12 cellular contexts compared by ENCODE assay signal in the genomic region with DNA sequence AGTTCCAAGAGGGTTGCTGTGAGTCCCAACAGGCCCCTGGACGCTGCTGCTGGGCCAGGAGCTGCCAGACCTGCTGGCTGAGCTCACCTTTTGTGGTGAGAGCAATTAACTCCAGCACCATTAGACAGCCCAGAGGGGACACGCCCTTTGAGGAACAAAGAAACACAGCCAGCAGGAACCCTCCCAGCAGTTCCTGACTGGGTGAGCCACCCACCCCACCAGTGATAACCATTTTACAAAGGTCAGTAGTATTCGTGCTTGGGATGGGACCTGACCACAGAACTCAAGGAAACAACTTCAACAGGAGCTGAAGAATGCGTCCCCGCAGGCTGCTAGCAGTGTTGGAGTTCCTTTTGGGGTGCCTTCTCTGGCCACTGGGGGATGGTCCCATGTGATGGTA. TPM values are rescaled to one million over a fixed set of nuclear protein-coding genes. Genes with fewer than 3 reads are reported as not detected.
DNase-seq lines count a peak whose midpoint lies in the region; ATAC-seq, FAIRE-seq and TF ChIP-seq lines count a peak whose summit lies in the region.
"Had no signal": no experiment of that assay in that cellular context is flagged by ENCODE, and none has a peak within 500 bp of the region (broad histone marks: within the 10 kb centered on the region; RNA-seq: fewer than 3 reads in every experiment).

No MANE protein-coding gene starts in this region.

- no peak for TF ChIP-seq RAD21 in H1 (IDR thresholded peaks at IDR 0.05 in 1 of 2, conservative IDR thresholded peaks at IDR 0.05 in 1 of 2; ENCODE audit: low read depth in 2 of 2, low read length in 2 of 2)

- no TSS peak for BruUV-seq in OCI-LY7 (replicated peaks; lab: Mats Ljungman, UMichigan)

- 83% methylated on average over 5 of the region's 5 CpGs; no CpG with 5 or more reads in 1 of the 2 experiments for WGBS in H1 (ENCODE audit: extremely low coverage in 1 of 2, insufficient coverage in 1 of 2, insufficient read length in 1 of 2, insufficient replicate concordance in 2 of 2, low coverage in 1 of 2, low lambda C conversion rate in 2 of 2, missing lambda C conversion rate in 1 of 2), 2 experiments
- no CpG with 5 or more reads among the region's 5 CpGs for WGBS in neuronal stem cell (ENCODE audit: extremely low coverage in 2 of 2, insufficient read length in 2 of 2, insufficient replicate concordance in 1 of 2), 2 donors

- no peak for FAIRE-seq in H1 (lab: Jason Lieb, UNC)

- H3K4me3 ChIP-seq in H1 (ENCODE audit: extremely low read depth in 1 of 4, insufficient read depth in 2 of 4, low read depth in 3 of 4, low read length in 4 of 4) (no peak overlapping the region), neuronal stem cell (ENCODE audit: low read length in 2 of 2) (no peak overlapping the region), OCI-LY7 (ENCODE audit: low read depth, low read length, poor library complexity, severe bottlenecking) (no peak overlapping the region)
- H3K4me3 ChIP-seq: SK-N-MC had no signal

- TF ChIP-seq EP300 in H1 (IDR thresholded peaks at IDR 0.05; ENCODE audit: borderline replicate concordance in 1 of 2, low read depth in 2 of 2, low read length in 2 of 2), result no peak

- H3K4me2 ChIP-seq in H1 (ENCODE audit: insufficient read depth in 1 of 2, low read depth in 2 of 2, low read length in 2 of 2), result no peak overlapping the region
- no peak overlapping the region for H3K4me2 ChIP-seq in neuronal stem cell (ENCODE audit: insufficient read depth, low read length, poor library complexity, severe bottlenecking)
- H3K4me2 ChIP-seq in OCI-LY7 (ENCODE audit: low read length), result no peak overlapping the region

- H3K18ac ChIP-seq in H1 (ENCODE audit: extremely low read depth, low read length) (peak overlapping the region; percentile 91), neuronal stem cell (ENCODE audit: low read length) (no peak overlapping the region)

- CTCF ChIA-PET in H1 (lab: Charles Lee; ENCODE audit: partially characterized antibody) (interaction anchor here (0.6 to 3.3 kb wide), 19 partner anchors 8 to 216 kb away, joined by 3 to 16 read pairs (median 4); no protein-coding TSS in a partner anchor), OCI-LY7 (lab: Charles Lee; ENCODE audit: unreplicated experiment) (no interaction called here)

- no peak overlapping the region for H4K8ac ChIP-seq in H1 (ENCODE audit: extremely low read depth, insufficient read depth, low read length)
- H4K8ac ChIP-seq in neuronal stem cell (ENCODE audit: low read depth, low read length), result no peak overlapping the region

- no peaks in the 10 kb centered on the region for H3K36me3 ChIP-seq in H1 (ENCODE audit: control insufficient read depth in 2 of 4, insufficient read depth in 4 of 4, low read length in 3 of 4)
- H3K36me3 ChIP-seq in neuronal stem cell (replicated peaks in 1 of 2; ENCODE audit: control insufficient read depth in 2 of 2, insufficient read depth in 2 of 2, low read length in 2 of 2), result no peaks in the 10 kb centered on the region
- H3K36me3 ChIP-seq in OCI-LY7 (ENCODE audit: insufficient read depth, low read length), result no peaks in the 10 kb centered on the region

- no peak for TF ChIP-seq POLR2A in H1 (IDR thresholded peaks at IDR 0.05; ENCODE audit: control extremely low read depth in 1 of 2, low read depth in 2 of 2, low read length in 2 of 2)

- H2BK120ac ChIP-seq in H1 (replicated peaks; ENCODE audit: low read depth, low read length) (peak overlapping the region; percentile 52), neuronal stem cell (ENCODE audit: low read depth, low read length) (no peak overlapping the region)

- no peak overlapping the region for H3K56ac ChIP-seq in H1 (replicated peaks; ENCODE audit: insufficient read length, low read depth, low read length)

- H3K14ac ChIP-seq in H1 (ENCODE audit: insufficient read length), result no peak overlapping the region
- no peak overlapping the region for H3K14ac ChIP-seq in neuronal stem cell (ENCODE audit: low read length)

- H2AFZ ChIP-seq in H1 (ENCODE audit: low read length) (no peak overlapping the region), neuronal stem cell (ENCODE audit: low read length) (no peak overlapping the region), OCI-LY7 (ENCODE audit: low read length) (no peak overlapping the region)

- H2BK15ac ChIP-seq in H1 (ENCODE audit: low read length), result peak overlapping the region; percentile 66; the same call in 1 of the 2 replicates
- no peak overlapping the region for H2BK15ac ChIP-seq in neuronal stem cell (ENCODE audit: low read length)

- H4K91ac ChIP-seq in H1 (replicated peaks; ENCODE audit: insufficient read length, low read length) (peak overlapping the region; percentile 45), neuronal stem cell (ENCODE audit: low read depth, low read length, poor library complexity) (no peak overlapping the region)

- TF ChIP-seq CTCF in H1 (IDR thresholded peaks at IDR 0.05; ENCODE audit: control extremely low read depth in 1 of 3, insufficient read depth in 1 of 3, low read depth in 1 of 3, low read length in 3 of 3) (no peak), OCI-LY7 (conservative IDR thresholded peaks at IDR 0.05; ENCODE audit: low read length) (no peak)

- intact Hi-C loops in OCI-LY7 (cut with micrococcal nuclease; ENCODE audit: unreplicated experiment), result no loop called here

- DNase-seq in Daoy (ENCODE audit: low read depth) (peak; percentile 74), NCI-H2196 (lab: John Stamatoyannopoulos, UW; ENCODE audit: unreplicated experiment) (peak; percentile 81), H1 (ENCODE audit: low read depth in 1 of 2, low spot score in 2 of 2) (no peak), neuronal stem cell (ENCODE audit: low spot score) (no peak), OCI-LY7 (ENCODE audit: low spot score) (no peak), 8988T (no peak)
- DNase-seq in stimulated activated CD4-positive, alpha-beta T cell treated with anti-CD3 and anti-CD28 coated beads, Interleukin-1b, Interleukin-23, amount 100 ng/mL, for 48 hours, result no peak
- DNase-seq: activated CD8-positive, alpha-beta T cell treated with anti-CD3 and anti-CD28 coated beads, Interleukin-2, amount 10 ng/mL, durations not matched to agents 7 days and 5 days; effector memory CD8-positive, alpha-beta T cell; NCI-H1092 had no signal

- POLR2A ChIA-PET in H1 (lab: Charles Lee; ENCODE audit: partially characterized antibody), result interaction anchor here (0.6 to 1.7 kb wide), 4 partner anchors 21 to 176 kb away, joined by 3 to 4 read pairs (median 4); a partner anchor contains a TSS
- POLR2A ChIA-PET in OCI-LY7 (lab: Charles Lee), result no interaction called here

- H3K4me1 ChIP-seq in H1 (replicated peaks in 1 of 4; ENCODE audit: control insufficient read depth in 3 of 4, insufficient read depth in 4 of 4, low read length in 3 of 4), result peaks cover 3 to 18% (median 14%) of the 10 kb centered on the region in 4 experiments
- no peaks in the 10 kb centered on the region for H3K4me1 ChIP-seq in neuronal stem cell (ENCODE audit: control insufficient read depth in 2 of 2, insufficient read depth in 1 of 2, low read depth in 1 of 2, low read length in 2 of 2)
- H3K4me1 ChIP-seq in OCI-LY7 (ENCODE audit: insufficient read depth, low read length, poor library complexity, severe bottlenecking), result no peaks in the 10 kb centered on the region

- H3K4ac ChIP-seq in H1 (replicated peaks; ENCODE audit: insufficient read length, low read depth, low read length) (no peak overlapping the region), neuronal stem cell (ENCODE audit: low read length) (peak overlapping the region; percentile 4)

- H2BK12ac ChIP-seq in H1 (ENCODE audit: low read depth, low read length), result peak overlapping the region; percentile 99; the same call in 1 of the 2 replicates
- H2BK12ac ChIP-seq in neuronal stem cell (ENCODE audit: low read length), result no peak overlapping the region

- H4K20me1 ChIP-seq in H1 (replicated peaks in 1 of 2; ENCODE audit: control insufficient read depth in 1 of 2, insufficient read depth in 2 of 2, low read length in 2 of 2), result no peaks in the 10 kb centered on the region
- no peaks in the 10 kb centered on the region for H4K20me1 ChIP-seq in OCI-LY7 (ENCODE audit: insufficient read depth, low read length)

- no peaks in the 10 kb centered on the region for H3K9me2 ChIP-seq in OCI-LY7 (ENCODE audit: insufficient read depth, low read length)

- no peak overlapping the region for H4K5ac ChIP-seq in H1 (ENCODE audit: insufficient read length, low read depth, low read length)

- no peak overlapping the region for H3K23ac ChIP-seq in H1 (ENCODE audit: insufficient read length)
- no peak overlapping the region for H3K23ac ChIP-seq in neuronal stem cell (ENCODE audit: low read depth, low read length, poor library complexity)

- H3K9ac ChIP-seq in H1 (replicated peaks in 1 of 4; ENCODE audit: extremely low read depth in 1 of 4, low read depth in 3 of 4, low read length in 3 of 4) (no peak overlapping the region), neuronal stem cell (ENCODE audit: low read depth, low read length, poor library complexity) (no peak overlapping the region)

- peaks cover 12% of the 10 kb centered on the region for H3K23me2 ChIP-seq in H1 (ENCODE audit: low read depth, low read length)

- no peaks in the 10 kb centered on the region for H3K27me3 ChIP-seq in H1 (replicated peaks in 1 of 4; ENCODE audit: control insufficient read depth in 3 of 4, extremely low read depth in 1 of 4, insufficient read depth in 3 of 4, low read length in 3 of 4)
- H3K27me3 ChIP-seq in neuronal stem cell (ENCODE audit: control insufficient read depth in 3 of 3, insufficient read depth in 3 of 3, low read depth in 1 of 3, low read length in 3 of 3), result peaks cover 0 to 17% (median 2%) of the 10 kb centered on the region in 3 experiments

- no peaks in the 10 kb centered on the region for H3K79me2 ChIP-seq in H1 (ENCODE audit: control insufficient read depth in 1 of 2, insufficient read depth in 2 of 2, low read length in 2 of 2)
- H3K79me2 ChIP-seq in OCI-LY7 (ENCODE audit: insufficient read depth, low read depth, low read length), result no peaks in the 10 kb centered on the region

- H3K79me1 ChIP-seq in H1 (ENCODE audit: low read depth, low read length), result no peaks in the 10 kb centered on the region
- no peaks in the 10 kb centered on the region for H3K79me1 ChIP-seq in neuronal stem cell (ENCODE audit: low read depth, low read length)

- H2AK5ac ChIP-seq in H1 (ENCODE audit: low read depth, low read length) (no peak overlapping the region), neuronal stem cell (ENCODE audit: low read depth, low read length) (peak overlapping the region; percentile 49)

- peak overlapping the region; percentile 26; the same call in 1 of the 2 replicates for H3K27ac ChIP-seq in H1 (ENCODE audit: low read depth, low read length)
- no peak overlapping the region for H3K27ac ChIP-seq in neuronal stem cell (replicated peaks; ENCODE audit: low read length)
- no peak overlapping the region for H3K27ac ChIP-seq in OCI-LY7 (ENCODE audit: low read depth, low read length, poor library complexity, severe bottlenecking)
- H3K27ac ChIP-seq: SK-N-MC had no signal

- no peak for ATAC-seq in HG02973 (IDR thresholded peaks at IDR 0.05; ENCODE audit: unreplicated experiment)
- ATAC-seq: activated CD8-positive, alpha-beta T cell treated with anti-CD3 and anti-CD28 coated beads, Interleukin-2, amount 10 ng/mL, durations not matched to agents 7 days and 5 days; effector memory CD8-positive, alpha-beta T cell had no signal

- no peaks in the 10 kb centered on the region for H3K9me3 ChIP-seq in H1 (ENCODE audit: insufficient read depth in 2 of 2, low read depth in 1 of 2, low read length in 1 of 2)
- no peaks in the 10 kb centered on the region for H3K9me3 ChIP-seq in neuronal stem cell (replicated peaks in 1 of 2; ENCODE audit: control insufficient read depth in 2 of 2, insufficient read depth in 1 of 2, low read depth in 1 of 2, low read length in 2 of 2)
- no peaks in the 10 kb centered on the region for H3K9me3 ChIP-seq in OCI-LY7 (ENCODE audit: low read length)

- peak overlapping the region; percentile 95; the same call in 1 of the 2 replicates for H2BK20ac ChIP-seq in H1 (ENCODE audit: low read length)

- H2BK5ac ChIP-seq in H1 (ENCODE audit: low read depth, low read length) (peak overlapping the region; percentile 98; the same call in 1 of the 2 replicates), neuronal stem cell (ENCODE audit: low read length) (no peak overlapping the region)

RNA-seq across cellular contexts. Expression of a gene that starts 38.8 kb away (rescaled TPM):
- total RNA-seq in Daoy (2014; rRNA removed; shearing (Covaris generic)), result 34.4 and 42.0 TPM in 2 replicates
- 16.2 and 18.2 TPM in 2 replicates for total RNA-seq in H1 (2021; fragmentation: NEBNext Ultra II Directional; extraction: Animal tissue kit (Norgen Biotek cat#: 25700))
- polyA plus RNA-seq in H1 (2011; rRNA removed), result 3.6 and 5.1 TPM in 2 replicates
- polyA plus RNA-seq in H1 (2011; cell fraction: cytosol; rRNA removed), result 3.6 TPM
- polyA plus RNA-seq in H1 (2011; cell fraction: nucleus; rRNA removed), result 9.3 TPM
- polyA plus RNA-seq in H1 (2012, experiment 1 of 2), result 5.8 to 7.5 TPM (median 6.7 TPM) in 4 replicates
- polyA plus RNA-seq in H1 (2012, experiment 2 of 2), result 2.7 TPM
- 7.8 TPM for polyA plus RNA-seq in H1 (2013, experiment 1 of 2)
- polyA plus RNA-seq in H1 (2013, experiment 2 of 2), result 7.8 TPM
- polyA minus RNA-seq in H1 (2011; rRNA and poly(A)+ RNA removed), result 8.1 and 10.5 TPM in 2 replicates
- 5.6 TPM for polyA minus RNA-seq in H1 (2011; cell fraction: cytosol; rRNA and poly(A)+ RNA removed)
- polyA minus RNA-seq in H1 (2011; cell fraction: nucleus; rRNA and poly(A)+ RNA removed), result 16.3 TPM
- polyA plus RNA-seq in neuronal stem cell (2013, experiment 1 of 2), result 4.6 TPM
- polyA plus RNA-seq in neuronal stem cell (2013, experiment 2 of 2), result 4.6 TPM
- not detected in 2 replicates for total RNA-seq in OCI-LY7 (2014; rRNA removed; shearing (Covaris generic))
- not detected in 2 replicates for total RNA-seq in OCI-LY7 (2022)

Comparison
In these comparisons a context has a peak if more than half of its experiments do, and no peak if none do; other contexts are left out.
1. DNase-seq: peak in Daoy (single experiment) and NCI-H2196 (single experiment); none in H1 (0 of 2), neuronal stem cell (single experiment), stimulated activated CD4-positive, alpha-beta T cell treated with anti-CD3 and anti-CD28 coated beads, Interleukin-1b, Interleukin-23, amount 100 ng/mL, for 48 hours (single experiment), OCI-LY7 (single experiment) and 8988T (single experiment).
2. RNA of a gene that starts 38.8 kb away (total RNA-seq): 34.4 to 42.0 TPM in Daoy and 16.2 to 18.2 TPM in H1; not detected in OCI-LY7; every median in the first group is over 10 times any median in the second.